In the genomic region with DNA sequence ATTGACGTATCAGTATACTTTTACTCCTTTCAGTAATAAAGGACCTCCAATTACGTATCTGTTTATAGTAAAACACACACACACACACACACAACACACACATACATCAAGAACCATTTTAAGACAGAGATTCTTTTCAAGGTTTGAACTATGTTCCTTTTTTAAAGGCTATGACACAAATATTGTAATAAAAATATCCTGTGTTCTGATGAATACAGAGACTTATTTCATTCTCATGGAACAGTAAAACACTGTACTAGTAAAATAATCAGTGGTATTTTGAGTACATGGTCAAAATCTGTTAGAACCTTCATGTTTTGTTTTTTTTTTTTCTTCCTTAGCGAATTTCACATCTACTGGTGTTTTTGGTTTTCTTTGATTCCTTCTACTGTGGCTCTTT, we compare ENCODE assay signal across 18 cellular contexts. TPM values are rescaled to one million over a fixed set of nuclear protein-coding genes. Genes with fewer than 3 reads are reported as not detected.
DNase-seq lines count a peak whose midpoint lies in the region; ATAC-seq and TF ChIP-seq lines count a peak whose summit lies in the region.
"Had no signal": no experiment of that assay in that cellular context is flagged by ENCODE, and none has a peak within 500 bp of the region (broad histone marks: within the 10 kb centered on the region; RNA-seq: fewer than 3 reads in every experiment).

No MANE protein-coding gene starts in this region.

- no peak overlapping the region for H3K4me2 ChIP-seq in neural cell (ENCODE audit: low read length)

- H3K9me2 ChIP-seq in neural cell (ENCODE audit: insufficient read depth, low read length) = no peaks in the 10 kb centered on the region

- H3K36me3 Mint-ChIP-seq in brain = peaks cover 32% of the 10 kb centered on the region
- peaks cover 12% of the 10 kb centered on the region for H3K36me3 Mint-ChIP-seq in type B pancreatic cell

- no peak overlapping the region for H2AFZ ChIP-seq in neural cell (ENCODE audit: low read depth, low read length)

- peak overlapping the region; percentile 85 for H3K4me3 ChIP-seq in neural cell (ENCODE audit: low read length)

- no peaks in the 10 kb centered on the region for H3F3A ChIP-seq in neural cell (ENCODE audit: insufficient read depth, low read length, poor library complexity, severe bottlenecking)

- ATAC-seq in foreskin keratinocyte = no peak

- in situ Hi-C loops in GM13976 (cut with MboI; ENCODE audit: low sequenced_read_pairs, unreplicated experiment) = no loop called here

- H3K4me3 Mint-ChIP-seq in brain (peak overlapping the region; percentile 88 to 94 (median 91)), type B pancreatic cell (peak overlapping the region; percentile 90)
- H3K4me3 Mint-ChIP-seq: CD4-positive, alpha-beta T cell had no signal

- peaks cover 9% of the 10 kb centered on the region for H3K27me3 Mint-ChIP-seq in brain
- H3K27me3 Mint-ChIP-seq in type B pancreatic cell = peaks cover 40% of the 10 kb centered on the region

- H3K27me3 ChIP-seq in foreskin keratinocyte = no peaks in the 10 kb centered on the region
- peaks cover 24% of the 10 kb centered on the region for H3K27me3 ChIP-seq in neural cell (ENCODE audit: insufficient read depth, low read depth, low read length)

- peaks cover 6% of the 10 kb centered on the region for H3K4me1 ChIP-seq in foreskin keratinocyte
- H3K4me1 ChIP-seq: BE2C had no signal

- H3K9me3 ChIP-seq in neural cell (ENCODE audit: low read length) = no peaks in the 10 kb centered on the region
- H3K9me3 ChIP-seq: BE2C had no signal

- TF ChIP-seq CTCF in brain (conservative IDR thresholded peaks at IDR 0.05) (no peak), foreskin keratinocyte (conservative IDR thresholded peaks at IDR 0.05) (no peak), neural cell (IDR thresholded peaks at IDR 0.05; ENCODE audit: poor library complexity, severe bottlenecking) (no peak), type B pancreatic cell (conservative IDR thresholded peaks at IDR 0.05) (no peak), GM13976 (IDR thresholded peaks at IDR 0.05; ENCODE audit: borderline replicate concordance, control extremely low read depth, extremely low read depth, insufficient read depth, missing control alignments) (no peak)

- H3K9me3 Mint-ChIP-seq in brain = peaks cover 0 to 4% (median 0%) of the 10 kb centered on the region in 5 experiments
- H3K9me3 Mint-ChIP-seq in type B pancreatic cell = no peaks in the 10 kb centered on the region

- H3K9ac ChIP-seq in neural cell (ENCODE audit: low read length) = no peak overlapping the region

- H3K79me2 ChIP-seq in neural cell (replicated peaks; ENCODE audit: insufficient read depth, low read length) = peaks cover 14% of the 10 kb centered on the region

- H3K27ac Mint-ChIP-seq in brain (peak overlapping the region in 1 of 5 experiments; percentile 87), type B pancreatic cell (no peak overlapping the region)
- H3K27ac Mint-ChIP-seq: CD4-positive, alpha-beta T cell had no signal

- no peak for TF ChIP-seq RAD21 in neural cell (conservative IDR thresholded peaks at IDR 0.05)

- H3K4me1 Mint-ChIP-seq in brain (peaks cover 68% of the 10 kb centered on the region), type B pancreatic cell (ENCODE audit: unreplicated experiment) (peaks cover 19% of the 10 kb centered on the region)

- H4K20me1 ChIP-seq in neural cell (ENCODE audit: insufficient read depth) = no peaks in the 10 kb centered on the region

- TF ChIP-seq EP300 in neural cell (conservative IDR thresholded peaks at IDR 0.05; ENCODE audit: poor library complexity, severe bottlenecking) = no peak

- H3K36me3 ChIP-seq in neural cell (ENCODE audit: insufficient read depth, low read length) = no peaks in the 10 kb centered on the region
- H3K36me3 ChIP-seq: BE2C had no signal

- H3K27ac ChIP-seq in foreskin keratinocyte = peak overlapping the region; percentile 4
- no peak overlapping the region for H3K27ac ChIP-seq in neural cell (ENCODE audit: low read length)

- no peak for DNase-seq in foreskin keratinocyte
- DNase-seq in type B pancreatic cell (ENCODE audit: extremely low spot score, unreplicated experiment) = no peak
- no peak for DNase-seq in amniotic stem cell (lab: John Stamatoyannopoulos, UW)
- no peak for DNase-seq in GM13976 (ENCODE audit: low spot score)
- no peak for DNase-seq in ureter (ENCODE audit: low spot score)
- DNase-seq: BE2C; Calu3; CD4-positive, alpha-beta T cell; GOT3; NCI-H1417 treated with DMSO at 0.1 percent for 48 hours; NCI-H2029 treated with DMSO at 0.1 percent for 48 hours; NCI-H446 treated with DMSO at 0.1 percent for 48 hours; NK-92 treated with Interleukin-12 subunit alpha and Interleukin-12 subunit beta, amount 100 ng/mL, for 24 hours; RPMI8226; SIG-M5 had no signal

TF ChIP-seq in neural cell, 6 proteins besides CTCF, POLR2A, EP300 and RAD21:
- no peak for TF ChIP-seq SMC3 (conservative IDR thresholded peaks at IDR 0.05; ENCODE audit: poor library complexity)
- TF ChIP-seq MXI1 (conservative IDR thresholded peaks at IDR 0.05; ENCODE audit: poor library complexity, severe bottlenecking) = no peak
- TF ChIP-seq EZH2 (IDR thresholded peaks at IDR 0.05; ENCODE audit: borderline replicate concordance, insufficient read depth, low read length, poor library complexity, severe bottlenecking) = no peak
- TF ChIP-seq TAF1 (IDR thresholded peaks at IDR 0.05; ENCODE audit: low read depth) = no peak
- TF ChIP-seq, protein P1, sequence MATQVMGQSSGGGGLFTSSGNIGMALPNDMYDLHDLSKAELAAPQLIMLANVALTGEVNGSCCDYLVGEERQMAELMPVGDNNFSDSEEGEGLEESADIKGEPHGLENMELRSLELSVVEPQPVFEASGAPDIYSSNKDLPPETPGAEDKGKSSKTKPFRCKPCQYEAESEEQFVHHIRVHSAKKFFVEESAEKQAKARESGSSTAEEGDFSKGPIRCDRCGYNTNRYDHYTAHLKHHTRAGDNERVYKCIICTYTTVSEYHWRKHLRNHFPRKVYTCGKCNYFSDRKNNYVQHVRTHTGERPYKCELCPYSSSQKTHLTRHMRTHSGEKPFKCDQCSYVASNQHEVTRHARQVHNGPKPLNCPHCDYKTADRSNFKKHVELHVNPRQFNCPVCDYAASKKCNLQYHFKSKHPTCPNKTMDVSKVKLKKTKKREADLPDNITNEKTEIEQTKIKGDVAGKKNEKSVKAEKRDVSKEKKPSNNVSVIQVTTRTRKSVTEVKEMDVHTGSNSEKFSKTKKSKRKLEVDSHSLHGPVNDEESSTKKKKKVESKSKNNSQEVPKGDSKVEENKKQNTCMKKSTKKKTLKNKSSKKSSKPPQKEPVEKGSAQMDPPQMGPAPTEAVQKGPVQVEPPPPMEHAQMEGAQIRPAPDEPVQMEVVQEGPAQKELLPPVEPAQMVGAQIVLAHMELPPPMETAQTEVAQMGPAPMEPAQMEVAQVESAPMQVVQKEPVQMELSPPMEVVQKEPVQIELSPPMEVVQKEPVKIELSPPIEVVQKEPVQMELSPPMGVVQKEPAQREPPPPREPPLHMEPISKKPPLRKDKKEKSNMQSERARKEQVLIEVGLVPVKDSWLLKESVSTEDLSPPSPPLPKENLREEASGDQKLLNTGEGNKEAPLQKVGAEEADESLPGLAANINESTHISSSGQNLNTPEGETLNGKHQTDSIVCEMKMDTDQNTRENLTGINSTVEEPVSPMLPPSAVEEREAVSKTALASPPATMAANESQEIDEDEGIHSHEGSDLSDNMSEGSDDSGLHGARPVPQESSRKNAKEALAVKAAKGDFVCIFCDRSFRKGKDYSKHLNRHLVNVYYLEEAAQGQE (IDR thresholded peaks at IDR 0.05; ENCODE audit: borderline replicate concordance) = no peak
- TF ChIP-seq POLR2AphosphoS5 (IDR thresholded peaks at IDR 0.05) = no peak

RNA-seq across cellular contexts. Expression of a gene that starts 7.6 kb away (rescaled TPM):
- polyA plus RNA-seq in brain (ENCODE audit: insufficient read depth, low read depth, low replicate concordance) (3.9 TPM), foreskin keratinocyte (11.9 and 22.2 TPM in 2 replicates), neural cell (3.9 and 5.1 TPM in 2 replicates)
- total RNA-seq in foreskin keratinocyte (52.5 and 111 TPM in 2 replicates), type B pancreatic cell (ENCODE audit: low replicate concordance) (30.3 and 127 TPM in 2 replicates), ureter (25.5 TPM)
- polyA minus RNA-seq in neural cell = 19.0 and 27.2 TPM in 2 replicates
- total RNA-seq: Calu3; CD4-positive, alpha-beta T cell; OCI-LY7 had no signal
